ENCODE assay signal across 1 cellular context in the genomic region with DNA sequence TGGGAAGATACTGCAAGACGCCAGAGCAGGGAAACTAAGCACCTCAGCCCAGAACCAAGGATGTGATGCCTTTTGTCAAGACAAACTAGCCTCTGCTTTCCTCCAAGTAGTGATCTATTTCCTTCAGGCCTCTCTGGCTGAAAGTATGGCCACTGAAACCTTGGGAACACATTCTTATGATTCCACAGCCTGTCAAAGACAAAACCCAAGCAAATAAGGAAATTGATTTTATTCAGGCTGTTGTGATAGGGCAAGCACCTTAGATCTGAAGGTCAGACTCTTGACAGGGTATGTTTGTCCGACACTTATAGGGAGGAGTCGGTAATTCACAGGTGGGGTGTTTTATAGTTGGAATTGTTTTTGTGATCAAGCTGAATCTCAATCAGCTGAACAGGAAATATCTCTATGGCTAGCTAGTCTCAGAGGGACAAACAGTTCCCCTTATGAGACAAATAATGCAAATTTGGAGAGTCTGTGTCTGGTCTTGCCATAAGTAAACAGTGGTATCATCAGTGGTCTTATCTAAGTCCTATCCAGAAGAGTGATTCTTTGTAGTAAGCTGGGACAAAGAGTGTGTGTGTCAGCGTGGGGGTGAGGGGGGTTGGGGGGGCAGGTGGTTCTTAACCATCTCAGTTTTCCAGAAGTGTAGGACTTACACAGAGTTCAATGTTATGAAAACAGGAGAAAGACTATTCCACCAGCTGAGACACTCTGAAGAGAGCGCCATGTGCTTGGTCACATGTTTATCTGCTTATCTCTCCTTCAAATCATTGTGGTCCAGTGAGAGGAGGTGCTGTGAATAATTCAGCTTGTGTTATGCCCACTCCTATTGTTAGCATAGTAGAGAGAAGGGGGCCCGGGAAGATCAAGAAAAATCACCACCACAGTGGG.
TF ChIP-seq lines count a peak whose summit lies in the region.

No MANE protein-coding gene starts in this region.

TF ChIP-seq in WTC11, 78 proteins besides CTCF, POLR2A, EP300 and RAD21 (continued from another document):
- TF ChIP-seq AR (CRISPR knock-in tag; IDR thresholded peaks at IDR 0.05) (no peak), RORB (CRISPR knock-in tag; IDR thresholded peaks at IDR 0.05) (no peak), FOXK1 (CRISPR knock-in tag; IDR thresholded peaks at IDR 0.05) (no peak), ZBTB21 (CRISPR knock-in tag; IDR thresholded peaks at IDR 0.05; ENCODE audit: borderline replicate concordance) (no peak), MAX (CRISPR knock-in tag; IDR thresholded peaks at IDR 0.05) (no peak)
